ENCODE assay signal across 8 cellular contexts in genomic region chr18:63831080-63831788, GRCh38. TPM values are rescaled to one million over a fixed set of nuclear protein-coding genes. Genes with fewer than 3 reads are reported as not detected.
A peak's percentile ranks its signal among the peaks of the same experiment; 100 is the strongest.
DNase-seq lines count a peak whose midpoint lies in the region; ATAC-seq and TF ChIP-seq lines count a peak whose summit lies in the region.

No MANE protein-coding gene starts in this region.

- TF ChIP-seq CTCF in left ventricle myocardium inferior (IDR thresholded peaks at IDR 0.05; ENCODE audit: borderline replicate concordance) (no peak), uterus (IDR thresholded peaks at IDR 0.05) (no peak)

- peaks cover 13% of the 10 kb centered on the region for H3K27me3 Mint-ChIP-seq in activated CD4-positive, alpha-beta memory T cell treated with anti-CD3 and anti-CD28 coated beads for 36 hours
- H3K27me3 Mint-ChIP-seq in activated T-cell treated with anti-CD3 and anti-CD28 coated beads, Interleukin-2, amount 50 U/mL, for 4 hours (ENCODE audit: low read depth), result peaks cover 19% of the 10 kb centered on the region

- POLR2A ChIA-PET in activated CD4-positive, alpha-beta memory T cell treated with anti-CD3 and anti-CD28 coated beads for 36 hours (lab: Charles Lee), result no interaction called here

- H3K27ac ChIP-seq in left ventricle myocardium inferior (replicated peaks) (no peak overlapping the region), uterus (no peak overlapping the region)

- H3K27me3 ChIP-seq in left ventricle myocardium inferior (ENCODE audit: low read depth) (peaks cover 33% of the 10 kb centered on the region), uterus (no peaks in the 10 kb centered on the region)

- no peak overlapping the region for H3K27ac Mint-ChIP-seq in activated CD4-positive, alpha-beta memory T cell treated with anti-CD3 and anti-CD28 coated beads for 36 hours

- no peak for TF ChIP-seq POLR2A in uterus (IDR thresholded peaks at IDR 0.05)

- intact Hi-C loops in left ventricle myocardium inferior (cut with micrococcal nuclease) (no loop called here), uterus (cut with DNase I; ENCODE audit: low total_unique reads) (no loop called here)
- intact Hi-C loops in activated CD4-positive, alpha-beta memory T cell treated with anti-CD3 and anti-CD28 coated beads for 36 hours (cut with micrococcal nuclease), result no loop called here

- peak; percentile 89 for DNase-seq in NOMO-1 treated with DMSO at 0.1 percent for 48 hours (lab: John Stamatoyannopoulos, UW; ENCODE audit: unreplicated experiment)
- DNase-seq in kidney tubule cell (ENCODE audit: low spot score), result peak; percentile 27
- no peak for DNase-seq in left ventricle myocardium inferior
- DNase-seq in activated CD4-positive, alpha-beta memory T cell treated with anti-CD3 and anti-CD28 coated beads for 36 hours, result no peak
- DNase-seq in uterus, result no peak
- DNase-seq in activated T-cell treated with anti-CD3 and anti-CD28 coated beads, Interleukin-2, amount 50 U/mL, for 4 hours, result no peak

- CTCF ChIA-PET in activated CD4-positive, alpha-beta memory T cell treated with anti-CD3 and anti-CD28 coated beads for 36 hours (lab: Charles Lee), result interaction anchor here (1.1 kb wide), 1 partner anchor 105 kb away, joined by 3 read pairs; no protein-coding TSS in a partner anchor

- H3K36me3 Mint-ChIP-seq in activated CD4-positive, alpha-beta memory T cell treated with anti-CD3 and anti-CD28 coated beads for 36 hours, result no peaks in the 10 kb centered on the region
- H3K36me3 Mint-ChIP-seq in activated T-cell treated with anti-CD3 and anti-CD28 coated beads, Interleukin-2, amount 50 U/mL, for 4 hours (ENCODE audit: insufficient read depth), result no peaks in the 10 kb centered on the region

- H3K9me3 ChIP-seq in left ventricle myocardium inferior (replicated peaks) (no peaks in the 10 kb centered on the region), uterus (no peaks in the 10 kb centered on the region)

- no peak overlapping the region for H3K4me3 Mint-ChIP-seq in activated CD4-positive, alpha-beta memory T cell treated with anti-CD3 and anti-CD28 coated beads for 36 hours
- no peak overlapping the region for H3K4me3 Mint-ChIP-seq in activated T-cell treated with anti-CD3 and anti-CD28 coated beads, Interleukin-2, amount 50 U/mL, for 4 hours

- H3K4me1 ChIP-seq in left ventricle myocardium inferior (no peaks in the 10 kb centered on the region), uterus (no peaks in the 10 kb centered on the region)

- peaks cover 4% of the 10 kb centered on the region for H3K4me1 Mint-ChIP-seq in activated CD4-positive, alpha-beta memory T cell treated with anti-CD3 and anti-CD28 coated beads for 36 hours (ENCODE audit: low read depth)
- H3K4me1 Mint-ChIP-seq in activated T-cell treated with anti-CD3 and anti-CD28 coated beads, Interleukin-2, amount 50 U/mL, for 4 hours (ENCODE audit: low read depth), result no peaks in the 10 kb centered on the region

- peak; percentile 89 for ATAC-seq in GM18867 (IDR thresholded peaks at IDR 0.05; ENCODE audit: unreplicated experiment)
- ATAC-seq in HG02852 (IDR thresholded peaks at IDR 0.05; ENCODE audit: unreplicated experiment), result peak; percentile 88
- ATAC-seq in activated T-cell treated with anti-CD3 and anti-CD28 coated beads, Interleukin-2, amount 50 U/mL, for 4 hours, result no peak

- H3K9me3 Mint-ChIP-seq in activated CD4-positive, alpha-beta memory T cell treated with anti-CD3 and anti-CD28 coated beads for 36 hours, result no peaks in the 10 kb centered on the region
- no peaks in the 10 kb centered on the region for H3K9me3 Mint-ChIP-seq in activated T-cell treated with anti-CD3 and anti-CD28 coated beads, Interleukin-2, amount 50 U/mL, for 4 hours

- H3K36me3 ChIP-seq in left ventricle myocardium inferior, result no peaks in the 10 kb centered on the region
- H3K36me3 ChIP-seq in uterus, result no peaks in the 10 kb centered on the region

- H3K4me3 ChIP-seq in left ventricle myocardium inferior (no peak overlapping the region), uterus (no peak overlapping the region)

RNA-seq across cellular contexts. Expression of gene SERPINB7, which starts 56.0 kb away (rescaled TPM):
- total RNA-seq in left ventricle myocardium inferior, result not detected
- not detected for total RNA-seq in activated CD4-positive, alpha-beta memory T cell treated with anti-CD3 and anti-CD28 coated beads for 36 hours
- not detected for total RNA-seq in uterus
- not detected for total RNA-seq in activated T-cell treated with anti-CD3 and anti-CD28 coated beads, Interleukin-2, amount 50 U/mL, for 4 hours

RNA-seq across cellular contexts. Expression of gene SERPINB2, which starts 56.3 kb away (rescaled TPM):
- not detected for total RNA-seq in left ventricle myocardium inferior
- not detected for total RNA-seq in activated CD4-positive, alpha-beta memory T cell treated with anti-CD3 and anti-CD28 coated beads for 36 hours
- total RNA-seq in uterus, result 1 to 10 TPM in 1 of 4 donors, under 1 TPM in 1, not detected in 2; 0.55 to 8.2 TPM
- total RNA-seq in activated T-cell treated with anti-CD3 and anti-CD28 coated beads, Interleukin-2, amount 50 U/mL, for 4 hours, result 1 to 10 TPM in 2 of 3 donors, under 1 TPM in 1; 0.78 to 1.5 (median 1.2) TPM

Comparison
In these comparisons a context has a peak if more than half of its experiments do, and no peak if none do; other contexts are left out.
1. ATAC-seq: peak in GM18867 (single experiment) and HG02852 (single experiment); none in activated T-cell treated with anti-CD3 and anti-CD28 coated beads, Interleukin-2, amount 50 U/mL, for 4 hours (0 of 2).
2. DNase-seq: peak in NOMO-1 treated with DMSO at 0.1 percent for 48 hours (single experiment) and kidney tubule cell (single experiment); none in left ventricle myocardium inferior (single experiment), activated CD4-positive, alpha-beta memory T cell treated with anti-CD3 and anti-CD28 coated beads for 36 hours (single experiment), uterus (0 of 2) and activated T-cell treated with anti-CD3 and anti-CD28 coated beads, Interleukin-2, amount 50 U/mL, for 4 hours (single experiment).